ENCODE assay signal across 1 cellular context in genomic region chr10:119658274-119658673, GRCh38.
TF ChIP-seq lines count a peak whose summit lies in the region.

No MANE protein-coding gene starts in this region.

TF ChIP-seq in H1, 55 proteins besides CTCF, POLR2A, EP300 and RAD21 (continued from another document):
- no peak for TF ChIP-seq CHD7 (IDR thresholded peaks at IDR 0.05; ENCODE audit: insufficient replicate concordance, low read length)
